ENCODE assay signal across 19 cellular contexts in the genomic region with DNA sequence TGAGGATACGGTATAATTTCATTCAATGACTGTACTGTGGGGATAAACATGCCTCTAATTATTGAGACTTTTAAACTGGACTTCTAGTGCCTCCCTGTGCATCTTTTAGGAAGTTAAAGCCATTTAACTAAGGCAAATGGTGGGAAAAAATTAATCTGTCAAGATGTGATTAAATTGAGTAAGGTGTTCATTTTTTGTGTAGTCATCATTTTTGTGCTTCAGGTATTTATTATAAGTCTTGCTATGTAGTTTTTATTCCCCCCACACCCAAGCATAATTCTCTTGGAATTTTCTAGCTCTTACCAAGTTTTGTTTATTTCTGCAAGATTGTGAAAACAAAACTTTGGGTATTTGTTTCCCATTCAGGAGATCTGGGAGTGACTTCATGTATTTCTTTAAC. TPM values are rescaled to one million over a fixed set of nuclear protein-coding genes. Genes with fewer than 3 reads are reported as not detected.
"Had no signal": no experiment of that assay in that cellular context is flagged by ENCODE, and none has a peak within 500 bp of the region (broad histone marks: within the 10 kb centered on the region; RNA-seq: fewer than 3 reads in every experiment).

No MANE protein-coding gene starts in this region.

- H3K4me3 Mint-ChIP-seq: activated B cell treated with CpG ODN at 0.5 μM for 24 hours; activated CD4-positive, alpha-beta T cell treated with anti-CD3 and anti-CD28 coated beads, Interleukin-2, amount 10 ng/mL, durations not matched to agents 7 days and 5 days; activated naive CD8-positive, alpha-beta T cell treated with anti-CD3 and anti-CD28 coated beads, Interleukin-2, amount 10 ng/mL, durations not matched to agents 7 days and 5 days; activated T-cell treated with anti-CD3 and anti-CD28 coated beads, Interleukin-2, amount 50 U/mL, for 4 hours; natural killer cell treated with Interleukin-12 subunit alpha and Interleukin-12 subunit beta and Interleukin-15 and Interleukin-18, amount 100 ng/mL, for 72 hours; stimulated activated effector memory CD8-positive, alpha-beta T cell treated with anti-CD3 and anti-CD28 coated beads, Interleukin-12 subunit alpha, Interleukin-12 subunit beta, amount 100 ng/mL, for 72 hours had no signal

- DNase-seq: activated B cell treated with CpG ODN at 0.5 μM for 24 hours; activated CD4-positive, alpha-beta T cell treated with anti-CD3 and anti-CD28 coated beads, Interleukin-2, amount 10 ng/mL, durations not matched to agents 7 days and 5 days; activated effector memory CD4-positive, alpha-beta T cell treated with anti-CD3 and anti-CD28 coated beads, Interleukin-2, amount 50 U/mL, for 16 hours; activated naive CD8-positive, alpha-beta T cell treated with anti-CD3 and anti-CD28 coated beads, Interleukin-2, amount 10 ng/mL, durations not matched to agents 7 days and 5 days; activated T-cell treated with anti-CD3 and anti-CD28 coated beads, Interleukin-2, amount 50 U/mL, for 4 hours; anterior cingulate cortex; effector memory CD4-positive, alpha-beta T cell; foreskin melanocyte; head of caudate nucleus; mesendoderm; nucleus accumbens; posterior cingulate gyrus; retina; T-helper 2 cell; thyroid gland had no signal

- ATAC-seq: activated T-cell treated with anti-CD3 and anti-CD28 coated beads, Interleukin-2, amount 50 U/mL, for 4 hours; natural killer cell treated with Interleukin-12 subunit alpha and Interleukin-12 subunit beta and Interleukin-15 and Interleukin-18, amount 100 ng/mL, for 72 hours; stimulated activated effector memory CD8-positive, alpha-beta T cell treated with anti-CD3 and anti-CD28 coated beads, Interleukin-12 subunit alpha, Interleukin-12 subunit beta, amount 100 ng/mL, for 72 hours had no signal

- H3K27ac ChIP-seq: thyroid gland had no signal

- H3K27me3 ChIP-seq: thyroid gland had no signal

- H3K9me3 Mint-ChIP-seq: activated B cell treated with CpG ODN at 0.5 μM for 24 hours; activated CD4-positive, alpha-beta T cell treated with anti-CD3 and anti-CD28 coated beads, Interleukin-2, amount 10 ng/mL, durations not matched to agents 7 days and 5 days; activated naive CD8-positive, alpha-beta T cell treated with anti-CD3 and anti-CD28 coated beads, Interleukin-2, amount 10 ng/mL, durations not matched to agents 7 days and 5 days; activated T-cell treated with anti-CD3 and anti-CD28 coated beads, Interleukin-2, amount 50 U/mL, for 4 hours; natural killer cell treated with Interleukin-12 subunit alpha and Interleukin-12 subunit beta and Interleukin-15 and Interleukin-18, amount 100 ng/mL, for 72 hours; stimulated activated effector memory CD8-positive, alpha-beta T cell treated with anti-CD3 and anti-CD28 coated beads, Interleukin-12 subunit alpha, Interleukin-12 subunit beta, amount 100 ng/mL, for 72 hours had no signal

- H3K27me3 Mint-ChIP-seq: activated B cell treated with CpG ODN at 0.5 μM for 24 hours; activated CD4-positive, alpha-beta T cell treated with anti-CD3 and anti-CD28 coated beads, Interleukin-2, amount 10 ng/mL, durations not matched to agents 7 days and 5 days; activated naive CD8-positive, alpha-beta T cell treated with anti-CD3 and anti-CD28 coated beads, Interleukin-2, amount 10 ng/mL, durations not matched to agents 7 days and 5 days; natural killer cell treated with Interleukin-12 subunit alpha and Interleukin-12 subunit beta and Interleukin-15 and Interleukin-18, amount 100 ng/mL, for 72 hours had no signal

- H3K27ac Mint-ChIP-seq: activated B cell treated with CpG ODN at 0.5 μM for 24 hours; activated CD4-positive, alpha-beta T cell treated with anti-CD3 and anti-CD28 coated beads, Interleukin-2, amount 10 ng/mL, durations not matched to agents 7 days and 5 days; activated naive CD8-positive, alpha-beta T cell treated with anti-CD3 and anti-CD28 coated beads, Interleukin-2, amount 10 ng/mL, durations not matched to agents 7 days and 5 days; natural killer cell treated with Interleukin-12 subunit alpha and Interleukin-12 subunit beta and Interleukin-15 and Interleukin-18, amount 100 ng/mL, for 72 hours; stimulated activated effector memory CD8-positive, alpha-beta T cell treated with anti-CD3 and anti-CD28 coated beads, Interleukin-12 subunit alpha, Interleukin-12 subunit beta, amount 100 ng/mL, for 72 hours had no signal

- H3K4me3 ChIP-seq: thyroid gland had no signal

- H3K9me3 ChIP-seq: thyroid gland had no signal

RNA-seq across cellular contexts. Expression of gene MMP28, which starts 24.0 kb away (rescaled TPM):
- total RNA-seq: activated B cell treated with CpG ODN at 0.5 μM for 24 hours; activated CD4-positive, alpha-beta T cell treated with anti-CD3 and anti-CD28 coated beads, Interleukin-2, amount 10 ng/mL, durations not matched to agents 7 days and 5 days; natural killer cell treated with Interleukin-12 subunit alpha and Interleukin-12 subunit beta and Interleukin-15 and Interleukin-18, amount 100 ng/mL, for 72 hours had no signal

RNA-seq across cellular contexts. Expression of gene HEATR9, which starts 49.2 kb away (rescaled TPM):
- total RNA-seq: activated B cell treated with CpG ODN at 0.5 μM for 24 hours, fibroblast of lung had no signal
- polyA plus RNA-seq: fibroblast of lung, liver had no signal

RNA-seq across cellular contexts. Expression of gene C17orf50, which starts 58.8 kb away (rescaled TPM):
- total RNA-seq: activated B cell treated with CpG ODN at 0.5 μM for 24 hours; activated CD4-positive, alpha-beta T cell treated with anti-CD3 and anti-CD28 coated beads, Interleukin-2, amount 10 ng/mL, durations not matched to agents 7 days and 5 days; activated naive CD8-positive, alpha-beta T cell treated with anti-CD3 and anti-CD28 coated beads, Interleukin-2, amount 10 ng/mL, durations not matched to agents 7 days and 5 days; activated T-cell treated with anti-CD3 and anti-CD28 coated beads, Interleukin-2, amount 50 U/mL, for 4 hours; fibroblast of lung; liver; natural killer cell treated with Interleukin-12 subunit alpha and Interleukin-12 subunit beta and Interleukin-15 and Interleukin-18, amount 100 ng/mL, for 72 hours had no signal
- polyA plus RNA-seq: fibroblast of lung, liver had no signal
